18 cellular contexts compared by ENCODE assay signal in the genomic region with DNA sequence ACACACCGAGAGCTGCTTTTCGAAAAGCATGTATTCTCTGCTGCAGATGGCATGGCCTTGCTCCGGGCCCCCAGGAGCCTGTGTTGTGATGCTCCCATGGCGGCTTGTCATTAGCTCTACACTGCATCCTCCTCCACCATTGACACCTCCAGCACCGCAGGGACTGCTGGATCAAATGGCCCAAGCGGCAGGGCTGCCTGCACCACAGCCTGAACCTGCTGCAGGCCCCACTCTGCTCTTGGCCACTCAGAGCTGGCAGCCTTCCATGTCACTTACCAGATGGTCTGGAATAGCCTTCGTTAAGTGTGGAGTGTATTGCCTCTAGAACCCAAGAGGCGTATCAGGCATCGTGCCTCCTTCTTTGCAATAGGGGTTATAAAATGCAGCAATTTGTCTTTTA. TPM values are rescaled to one million over a fixed set of nuclear protein-coding genes. Genes with fewer than 3 reads are reported as not detected.
DNase-seq lines count a peak whose midpoint lies in the region; ATAC-seq and TF ChIP-seq lines count a peak whose summit lies in the region.
"Had no signal": no experiment of that assay in that cellular context is flagged by ENCODE, and none has a peak within 500 bp of the region (broad histone marks: within the 10 kb centered on the region; RNA-seq: fewer than 3 reads in every experiment).

No MANE protein-coding gene starts in this region.

- ATAC-seq in left ventricle myocardium superior (peak; percentile 82), GM21723 (IDR thresholded peaks at IDR 0.05; ENCODE audit: unreplicated experiment) (no peak)
- ATAC-seq: activated naive CD4-positive, alpha-beta T cell treated with anti-CD3 and anti-CD28 coated beads, Interleukin-2, amount 50 U/mL, for 72 hours; CD8-positive, alpha-beta T cell; stimulated activated memory B cell treated with anti-CD40 and anti-IgM and Interleukin-4, amounts not matched to agents 10 μg/mL and 1 μg/mL and 100 μg/mL, for 72 hours had no signal

- no peak for TF ChIP-seq POLR2A in breast epithelium (IDR thresholded peaks at IDR 0.05)

- intact Hi-C loops in left ventricle myocardium superior (cut with micrococcal nuclease): no loop called here
- intact Hi-C loops in breast epithelium (cut with DNase I; ENCODE audit: low total_unique reads): no loop called here

- TF ChIP-seq CTCF in OCI-LY3 (IDR thresholded peaks at IDR 0.05; ENCODE audit: low read depth, low read length): no peak
- no peak for TF ChIP-seq CTCF in breast epithelium (IDR thresholded peaks at IDR 0.05)

- H3K4me3 ChIP-seq in OCI-LY3 (ENCODE audit: low read length) (no peak overlapping the region), breast epithelium (no peak overlapping the region)
- H3K4me3 ChIP-seq: ascending aorta, HAP-1, testis had no signal

- no peak overlapping the region for H3K9ac ChIP-seq in OCI-LY3 (ENCODE audit: low read length)
- H3K9ac ChIP-seq: KMS-11 had no signal

- H3K4me1 ChIP-seq in OCI-LY3 (ENCODE audit: low read length) (peaks cover 12% of the 10 kb centered on the region), breast epithelium (no peaks in the 10 kb centered on the region)
- H3K4me1 ChIP-seq: HAP-1, testis had no signal

- no peaks in the 10 kb centered on the region for H3K27me3 ChIP-seq in OCI-LY3 (ENCODE audit: low read depth, low read length)
- H3K27me3 ChIP-seq in breast epithelium: no peaks in the 10 kb centered on the region
- H3K27me3 ChIP-seq: ascending aorta, testis had no signal

- DNase-seq in DMS 273 treated with DMSO at 0.1 percent for 48 hours (lab: John Stamatoyannopoulos, UW): peak; percentile 46
- peak; percentile 13 for DNase-seq in NCI-H1092 (lab: John Stamatoyannopoulos, UW)
- peak; percentile 78 for DNase-seq in left ventricle myocardium superior
- no peak for DNase-seq in NOMO-1 treated with dmso at 0.1 percent for 144 hours (lab: John Stamatoyannopoulos, UW; ENCODE audit: unreplicated experiment)
- DNase-seq in breast epithelium (ENCODE audit: low spot score in 2 of 2): no peak
- DNase-seq: activated CD4-positive, alpha-beta T cell treated with anti-CD3 and anti-CD28 coated beads for 1 hour; CD8-positive, alpha-beta T cell; MV-4-11; nephron progenitor cell; stimulated activated CD4-positive, alpha-beta T cell treated with anti-CD3 and anti-CD28 coated beads, Interleukin-1b, Interleukin-23, amount 100 ng/mL, for 48 hours; testis had no signal

- H3K36me3 ChIP-seq in OCI-LY3 (replicated peaks; ENCODE audit: low read depth, low read length) (no peaks in the 10 kb centered on the region), breast epithelium (no peaks in the 10 kb centered on the region)
- H3K36me3 ChIP-seq: ascending aorta, HAP-1 had no signal

- H3K4me2 ChIP-seq in OCI-LY3 (ENCODE audit: low read length): peak overlapping the region; percentile 24; the same call in 1 of the 2 replicates
- H3K4me2 ChIP-seq: KMS-11 had no signal

- H3K27ac ChIP-seq in OCI-LY3 (ENCODE audit: low read length) (no peak overlapping the region), breast epithelium (no peak overlapping the region)
- H3K27ac ChIP-seq: ascending aorta, KMS-11, testis had no signal

- H2AFZ ChIP-seq in OCI-LY3 (ENCODE audit: low read depth, low read length): no peak overlapping the region

- no peaks in the 10 kb centered on the region for H3K79me2 ChIP-seq in OCI-LY3 (ENCODE audit: low read length)

- H3K9me3 ChIP-seq in OCI-LY3 (ENCODE audit: insufficient read depth, low read length) (no peaks in the 10 kb centered on the region), breast epithelium (no peaks in the 10 kb centered on the region)
- H3K9me3 ChIP-seq: ascending aorta, HAP-1, testis had no signal

- no peaks in the 10 kb centered on the region for H4K20me1 ChIP-seq in OCI-LY3 (ENCODE audit: insufficient read depth, low read length)

RNA-seq across cellular contexts. Expression of a gene that starts 52.6 kb away (rescaled TPM):
- total RNA-seq in left ventricle myocardium superior (34.2 TPM), breast epithelium (100 to 1,000 TPM in 2 of 3 donors, 10 to 100 TPM in 1; 87.1 to 181 (median 103) TPM)

Comparison
In these comparisons a context has a peak if more than half of its experiments do, and no peak if none do; other contexts are left out.
1. DNase-seq: peak in DMS 273 treated with DMSO at 0.1 percent for 48 hours (single experiment), NCI-H1092 (single experiment) and left ventricle myocardium superior (single experiment); none in NOMO-1 treated with dmso at 0.1 percent for 144 hours (single experiment) and breast epithelium (0 of 2).